Comparison of ENCODE assay signal across 8 cellular contexts in genomic region chr10:137031-137430, GRCh38. TPM values are rescaled to one million over a fixed set of nuclear protein-coding genes. Genes with fewer than 3 reads are reported as not detected.
DNase-seq lines count a peak whose midpoint lies in the region; ATAC-seq and TF ChIP-seq lines count a peak whose summit lies in the region.

No MANE protein-coding gene starts in this region.

- CTCF ChIA-PET in CD8-positive, alpha-beta T cell (lab: Charles Lee) = interaction anchor here (0.7 to 1.4 kb wide), 2 partner anchors 20 to 36 kb away, joined by 3 read pairs; no protein-coding TSS in a partner anchor

- H3K36me3 ChIP-seq in CD8-positive, alpha-beta T cell (ENCODE audit: insufficient read depth, low read length) = no peaks in the 10 kb centered on the region
- H3K36me3 ChIP-seq in OCI-LY1 (ENCODE audit: insufficient read depth, low read length) = no peaks in the 10 kb centered on the region

- no peaks in the 10 kb centered on the region for H3K27me3 ChIP-seq in CD8-positive, alpha-beta T cell (ENCODE audit: insufficient read depth, low read length)
- peaks cover 18% of the 10 kb centered on the region for H3K27me3 ChIP-seq in OCI-LY1 (ENCODE audit: insufficient read depth, low read length)

- ATAC-seq in CD8-positive, alpha-beta T cell = peak; percentile 37
- peak; percentile 19 for ATAC-seq in GM21723 (IDR thresholded peaks at IDR 0.05; ENCODE audit: unreplicated experiment)
- ATAC-seq in HG03439 (IDR thresholded peaks at IDR 0.05; ENCODE audit: unreplicated experiment) = no peak

- H3K27ac Mint-ChIP-seq in CD8-positive, alpha-beta T cell = peak overlapping the region; percentile 92

- no peaks in the 10 kb centered on the region for H3K9me2 ChIP-seq in OCI-LY1 (ENCODE audit: low read depth, low read length)

- H3K9me3 Mint-ChIP-seq in CD8-positive, alpha-beta T cell = no peaks in the 10 kb centered on the region

- H2AFZ ChIP-seq in OCI-LY1 (ENCODE audit: low read length) = no peak overlapping the region

- H3K36me3 Mint-ChIP-seq in CD8-positive, alpha-beta T cell = peaks cover 7% of the 10 kb centered on the region

- H3K9me3 ChIP-seq in CD8-positive, alpha-beta T cell (ENCODE audit: low read length) = no peaks in the 10 kb centered on the region
- no peaks in the 10 kb centered on the region for H3K9me3 ChIP-seq in OCI-LY1 (ENCODE audit: low read length)

- no peak overlapping the region for H3K27ac ChIP-seq in CD8-positive, alpha-beta T cell (ENCODE audit: low read depth, low read length)
- no peak overlapping the region for H3K27ac ChIP-seq in OCI-LY1 (ENCODE audit: low read depth, low read length, poor library complexity, severe bottlenecking)

- H4K20me1 ChIP-seq in OCI-LY1 (ENCODE audit: insufficient read depth, low read length) = no peaks in the 10 kb centered on the region

- peaks cover 61% of the 10 kb centered on the region for H3K4me1 Mint-ChIP-seq in CD8-positive, alpha-beta T cell (ENCODE audit: low read depth)

- H3K27me3 Mint-ChIP-seq in CD8-positive, alpha-beta T cell (ENCODE audit: low read depth) = no peaks in the 10 kb centered on the region

- H3K9ac ChIP-seq in OCI-LY1 (ENCODE audit: low read length) = no peak overlapping the region

- no peak overlapping the region for H3K4me2 ChIP-seq in OCI-LY1 (ENCODE audit: low read length)

- peak; percentile 61 for TF ChIP-seq CTCF in CD8-positive, alpha-beta T cell (IDR thresholded peaks at IDR 0.05)
- peak; percentile 44 for TF ChIP-seq CTCF in OCI-LY1 (IDR thresholded peaks at IDR 0.05; ENCODE audit: low read length)

- peak overlapping the region; percentile 56 for H3K4me3 ChIP-seq in CD8-positive, alpha-beta T cell (ENCODE audit: low read depth, low read length)
- no peak overlapping the region for H3K4me3 ChIP-seq in OCI-LY1 (ENCODE audit: low read depth, low read length, poor library complexity, severe bottlenecking)

- no peaks in the 10 kb centered on the region for H3F3A ChIP-seq in OCI-LY1 (ENCODE audit: insufficient read depth, low read length)

- intact Hi-C loops in CD8-positive, alpha-beta T cell (cut with DNase I, micrococcal nuclease) = loop anchor here in 1 of 2 experiments (5.0 kb wide), 1 partner anchor 850 kb away; the partner anchor contains the start of gene GTPBP4

- H3K79me2 ChIP-seq in OCI-LY1 (ENCODE audit: insufficient read depth, low read length) = no peaks in the 10 kb centered on the region

- peak overlapping the region; percentile 87 for H3K4me3 Mint-ChIP-seq in CD8-positive, alpha-beta T cell

- POLR2A ChIA-PET in CD8-positive, alpha-beta T cell (lab: Charles Lee) = interaction anchor here (1.3 to 1.7 kb wide), 2 partner anchors 9 to 14 kb away, joined by 3 to 5 read pairs; no protein-coding TSS in a partner anchor

- H3K4me1 ChIP-seq in CD8-positive, alpha-beta T cell (ENCODE audit: insufficient read depth, low read length) = peaks cover 28% of the 10 kb centered on the region
- H3K4me1 ChIP-seq in OCI-LY1 (ENCODE audit: insufficient read depth, low read length, severe bottlenecking) = peaks cover 14% of the 10 kb centered on the region

- DNase-seq in CD8-positive, alpha-beta T cell = peak in 5 of 7 experiments; percentile 17 to 56 (median 47)
- peak; percentile 8 for DNase-seq in activated T-helper 9 cell treated with anti-CD3 and anti-CD28 coated beads, Interleukin-2, amount 50 U/mL, for 16 hours (ENCODE audit: low read depth)
- DNase-seq in iPS-NIHi11 (ENCODE audit: low spot score) = peak; percentile 57
- DNase-seq in stimulated activated CD8-positive, alpha-beta memory T cell treated with anti-CD3 and anti-CD28 coated beads, Interleukin-7, amount 100 ng/mL, for 4 hours (ENCODE audit: low read depth in 2 of 2) = peak; percentile 18 to 19
- DNase-seq in NCI-H1436 treated with DMSO at 0.1 percent for 48 hours (lab: John Stamatoyannopoulos, UW) = no peak

RNA-seq across cellular contexts. Expression of gene ZMYND11, which starts 1.8 kb away (rescaled TPM):
- total RNA-seq in CD8-positive, alpha-beta T cell = 10 to 100 TPM; 19.8 to 19.9 TPM
